1 cellular context compared by ENCODE assay signal in the genomic region with DNA sequence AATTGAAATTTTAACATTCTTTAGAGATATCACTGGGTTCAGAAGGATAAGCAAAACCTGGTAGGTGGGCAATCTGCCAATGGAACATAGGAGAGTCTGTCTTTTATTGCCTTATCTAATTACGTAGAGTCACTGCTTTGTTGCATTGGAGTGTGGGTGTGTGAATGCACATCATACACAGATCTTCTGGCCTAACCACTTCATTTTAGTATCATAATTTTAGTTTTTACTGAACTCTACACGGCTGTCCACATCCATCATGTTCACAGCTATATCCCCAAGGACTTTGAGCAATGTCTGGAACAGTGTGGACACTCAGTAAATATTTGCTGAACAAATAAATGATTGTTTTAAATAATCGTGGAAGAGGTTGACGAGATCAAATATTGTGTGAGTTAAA.
TF ChIP-seq lines count a peak whose summit lies in the region.

No MANE protein-coding gene starts in this region.

TF ChIP-seq in GM12878, 131 proteins besides CTCF, POLR2A, EP300 and RAD21 (continued from another document):
- TF ChIP-seq, protein P1, sequence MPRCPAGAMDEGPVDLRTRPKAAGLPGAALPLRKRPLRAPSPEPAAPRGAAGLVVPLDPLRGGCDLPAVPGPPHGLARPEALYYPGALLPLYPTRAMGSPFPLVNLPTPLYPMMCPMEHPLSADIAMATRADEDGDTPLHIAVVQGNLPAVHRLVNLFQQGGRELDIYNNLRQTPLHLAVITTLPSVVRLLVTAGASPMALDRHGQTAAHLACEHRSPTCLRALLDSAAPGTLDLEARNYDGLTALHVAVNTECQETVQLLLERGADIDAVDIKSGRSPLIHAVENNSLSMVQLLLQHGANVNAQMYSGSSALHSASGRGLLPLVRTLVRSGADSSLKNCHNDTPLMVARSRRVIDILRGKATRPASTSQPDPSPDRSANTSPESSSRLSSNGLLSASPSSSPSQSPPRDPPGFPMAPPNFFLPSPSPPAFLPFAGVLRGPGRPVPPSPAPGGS (IDR thresholded peaks at IDR 0.05; ENCODE audit: borderline replicate concordance, insufficient read depth, low read depth, low read length, poor library complexity, severe bottlenecking), result no peak
- TF ChIP-seq SIN3A (IDR thresholded peaks at IDR 0.05; ENCODE audit: low read depth, low read length), result no peak
- TF ChIP-seq, protein P2, sequence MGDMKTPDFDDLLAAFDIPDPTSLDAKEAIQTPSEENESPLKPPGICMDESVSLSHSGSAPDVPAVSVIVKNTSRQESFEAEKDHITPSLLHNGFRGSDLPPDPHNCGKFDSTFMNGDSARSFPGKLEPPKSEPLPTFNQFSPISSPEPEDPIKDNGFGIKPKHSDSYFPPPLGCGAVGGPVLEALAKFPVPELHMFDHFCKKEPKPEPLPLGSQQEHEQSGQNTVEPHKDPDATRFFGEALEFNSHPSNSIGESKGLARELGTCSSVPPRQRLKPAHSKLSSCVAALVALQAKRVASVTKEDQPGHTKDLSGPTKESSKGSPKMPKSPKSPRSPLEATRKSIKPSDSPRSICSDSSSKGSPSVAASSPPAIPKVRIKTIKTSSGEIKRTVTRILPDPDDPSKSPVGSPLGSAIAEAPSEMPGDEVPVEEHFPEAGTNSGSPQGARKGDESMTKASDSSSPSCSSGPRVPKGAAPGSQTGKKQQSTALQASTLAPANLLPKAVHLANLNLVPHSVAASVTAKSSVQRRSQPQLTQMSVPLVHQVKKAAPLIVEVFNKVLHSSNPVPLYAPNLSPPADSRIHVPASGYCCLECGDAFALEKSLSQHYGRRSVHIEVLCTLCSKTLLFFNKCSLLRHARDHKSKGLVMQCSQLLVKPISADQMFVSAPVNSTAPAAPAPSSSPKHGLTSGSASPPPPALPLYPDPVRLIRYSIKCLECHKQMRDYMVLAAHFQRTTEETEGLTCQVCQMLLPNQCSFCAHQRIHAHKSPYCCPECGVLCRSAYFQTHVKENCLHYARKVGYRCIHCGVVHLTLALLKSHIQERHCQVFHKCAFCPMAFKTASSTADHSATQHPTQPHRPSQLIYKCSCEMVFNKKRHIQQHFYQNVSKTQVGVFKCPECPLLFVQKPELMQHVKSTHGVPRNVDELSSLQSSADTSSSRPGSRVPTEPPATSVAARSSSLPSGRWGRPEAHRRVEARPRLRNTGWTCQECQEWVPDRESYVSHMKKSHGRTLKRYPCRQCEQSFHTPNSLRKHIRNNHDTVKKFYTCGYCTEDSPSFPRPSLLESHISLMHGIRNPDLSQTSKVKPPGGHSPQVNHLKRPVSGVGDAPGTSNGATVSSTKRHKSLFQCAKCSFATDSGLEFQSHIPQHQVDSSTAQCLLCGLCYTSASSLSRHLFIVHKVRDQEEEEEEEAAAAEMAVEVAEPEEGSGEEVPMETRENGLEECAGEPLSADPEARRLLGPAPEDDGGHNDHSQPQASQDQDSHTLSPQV (IDR thresholded peaks at IDR 0.05), result no peak
- no peak for TF ChIP-seq BACH1 (IDR thresholded peaks at IDR 0.05; ENCODE audit: borderline replicate concordance)
- TF ChIP-seq BMI1 (IDR thresholded peaks at IDR 0.05; ENCODE audit: borderline replicate concordance), result no peak
- TF ChIP-seq MXI1 (IDR thresholded peaks at IDR 0.05; ENCODE audit: low read depth, low read length), result no peak
